Comparison of ENCODE assay signal across 16 cellular contexts in the genomic region with DNA sequence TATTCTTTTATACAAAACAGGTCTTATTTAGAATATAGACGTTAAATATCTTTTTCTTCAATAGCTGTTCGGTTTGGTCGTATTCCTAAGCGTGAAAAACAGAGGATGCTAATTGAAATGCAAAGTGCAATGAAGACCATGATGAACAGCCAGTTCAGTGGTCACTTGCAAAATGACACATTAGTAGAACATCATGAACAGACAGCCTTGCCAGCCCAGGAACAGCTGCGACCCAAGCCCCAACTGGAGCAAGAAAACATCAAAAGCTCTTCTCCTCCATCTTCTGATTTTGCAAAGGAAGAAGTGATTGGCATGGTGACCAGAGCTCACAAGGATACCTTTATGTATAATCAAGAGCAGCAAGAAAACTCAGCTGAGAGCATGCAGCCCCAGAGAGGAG.
"Had no signal": no experiment of that assay in that cellular context is flagged by ENCODE, and none has a peak within 500 bp of the region (broad histone marks: within the 10 kb centered on the region; RNA-seq: fewer than 3 reads in every experiment).

No MANE protein-coding gene starts in this region.

- DNase-seq: effector memory CD8-positive, alpha-beta T cell; glutamatergic neuron; islet precursor cell; naive B cell; retina; right lobe of liver; stimulated activated CD4-positive, alpha-beta T cell treated with anti-CD3 and anti-CD28 coated beads, Interleukin-12 subunit alpha, Interleukin-12 subunit beta, amount 100 ng/mL, for 4 hours; stimulated activated naive CD4-positive, alpha-beta T cell treated with Interleukin-2 at 50 U/mL for 16 hours; trophoblast cell had no signal

- H3K4me3 ChIP-seq: esophagus muscularis mucosa, gastroesophageal sphincter, prostate gland, right lobe of liver, skin epidermis had no signal

- H3K9me3 ChIP-seq: esophagus muscularis mucosa, gastroesophageal sphincter, prostate gland, right lobe of liver had no signal

- H3K9ac ChIP-seq: parathyroid adenoma had no signal

- H3K4me1 ChIP-seq: parathyroid adenoma, prostate gland, right lobe of liver had no signal

- H2AFZ ChIP-seq: parathyroid adenoma had no signal

- ATAC-seq: effector memory CD8-positive, alpha-beta T cell; gastroesophageal sphincter; left lobe of liver; right lobe of liver had no signal

- H3K27ac ChIP-seq: epithelial cell of prostate, parathyroid adenoma, prostate gland, right lobe of liver, skin epidermis had no signal

- H3K36me3 ChIP-seq: prostate gland had no signal

- H3K27me3 ChIP-seq: esophagus muscularis mucosa, gastroesophageal sphincter, right lobe of liver had no signal
